ENCODE assay signal across 16 cellular contexts in the genomic region with DNA sequence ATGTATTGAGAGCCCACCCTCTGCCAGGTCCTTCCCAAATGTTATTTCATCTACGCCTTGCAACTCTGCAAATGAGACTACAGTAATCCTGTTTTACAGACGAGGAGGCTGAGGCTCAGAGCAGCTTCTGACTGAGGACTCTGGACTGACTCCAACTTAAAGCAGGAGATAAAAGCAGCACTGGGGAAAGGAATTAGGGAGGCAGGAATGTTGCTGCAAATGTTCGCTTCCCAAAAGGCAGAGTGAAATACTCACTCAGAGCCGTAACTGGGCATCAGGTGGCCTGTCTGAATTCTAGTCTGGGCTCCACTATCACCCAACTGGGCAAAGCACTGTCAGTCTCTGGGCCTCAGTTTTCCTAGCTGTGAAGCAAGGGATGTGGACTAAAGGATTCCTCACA.
DNase-seq lines count a peak whose midpoint lies in the region; ATAC-seq and TF ChIP-seq lines count a peak whose summit lies in the region.
"Had no signal": no experiment of that assay in that cellular context is flagged by ENCODE, and none has a peak within 500 bp of the region (broad histone marks: within the 10 kb centered on the region; RNA-seq: fewer than 3 reads in every experiment).

No MANE protein-coding gene starts in this region.

- H3K27ac ChIP-seq in right cardiac atrium (ENCODE audit: low read length) = no peak overlapping the region
- no peak overlapping the region for H3K27ac ChIP-seq in trophoblast cell (ENCODE audit: low read depth, low read length)
- H3K27ac ChIP-seq: BLaER1 had no signal

- intact Hi-C loops in right cardiac atrium (cut with DNase I) (no loop called here), left ventricle myocardium superior (cut with micrococcal nuclease) (no loop called here)

- peaks cover 4% of the 10 kb centered on the region for H3K79me1 ChIP-seq in trophoblast cell (ENCODE audit: low read length)

- no peak overlapping the region for H2AK5ac ChIP-seq in trophoblast cell (ENCODE audit: low read length)

- no peak overlapping the region for H3K9ac ChIP-seq in trophoblast cell (ENCODE audit: low read length)
- H3K9ac ChIP-seq: BLaER1 had no signal

- H3K14ac ChIP-seq in trophoblast cell (ENCODE audit: low read length) = no peak overlapping the region

- no peak for DNase-seq in right cardiac atrium
- no peak for DNase-seq in left ventricle myocardium superior
- peak; percentile 22 for DNase-seq in choroid plexus epithelial cell (ENCODE audit: low read depth)
- DNase-seq in iris pigment epithelial cell (ENCODE audit: low read depth) = peak; percentile 7
- DNase-seq in trophoblast cell = no peak
- no peak for DNase-seq in stimulated activated CD4-positive, alpha-beta T cell treated with anti-CD3 and anti-CD28 coated beads, Interleukin-2, amount 100 ng/mL, for 48 hours
- DNase-seq: EL, MG63, NCI-H1092, NCI-H526 treated with DMSO at 0.1 percent for 48 hours, RPMI8226, SIG-M5 had no signal

- no peaks in the 10 kb centered on the region for H3K79me2 ChIP-seq in trophoblast cell (ENCODE audit: control insufficient read depth, insufficient read depth, low read length, poor library complexity)

- H3K18ac ChIP-seq in trophoblast cell (ENCODE audit: low read length) = no peak overlapping the region

- no peak overlapping the region for H4K12ac ChIP-seq in trophoblast cell (ENCODE audit: low read depth, low read length)

- H3K27me3 ChIP-seq in right cardiac atrium (ENCODE audit: control insufficient read depth, insufficient read depth) (no peaks in the 10 kb centered on the region), trophoblast cell (ENCODE audit: insufficient read depth, low read length) (no peaks in the 10 kb centered on the region)
- H3K27me3 ChIP-seq: BLaER1, MG63 had no signal

- H3K9me3 ChIP-seq in right cardiac atrium (ENCODE audit: control insufficient read depth, low read length) = no peaks in the 10 kb centered on the region
- H3K9me3 ChIP-seq in trophoblast cell (ENCODE audit: insufficient read depth, low read depth, low read length) = no peaks in the 10 kb centered on the region
- H3K9me3 ChIP-seq: BLaER1, HAP-1, MG63 had no signal

- H3K23ac ChIP-seq in trophoblast cell (ENCODE audit: low read length) = no peak overlapping the region

- H3K36me3 ChIP-seq in trophoblast cell (ENCODE audit: control insufficient read depth in 1 of 2, insufficient read depth in 2 of 2, low read length in 2 of 2) = no peaks in the 10 kb centered on the region
- H3K36me3 ChIP-seq: BLaER1, HAP-1, MG63 had no signal

- no peak overlapping the region for H4K91ac ChIP-seq in trophoblast cell (ENCODE audit: low read depth, low read length)

- ATAC-seq in right cardiac atrium (peak; percentile 54 to 55), left ventricle myocardium superior (no peak), HG03469 (IDR thresholded peaks at IDR 0.05; ENCODE audit: unreplicated experiment) (no peak), HG03571 (IDR thresholded peaks at IDR 0.05; ENCODE audit: unreplicated experiment) (no peak)

- no peak overlapping the region for H3K4me2 ChIP-seq in trophoblast cell (ENCODE audit: low read length)
- H3K4me2 ChIP-seq: BLaER1 had no signal

- no peak overlapping the region for H3K4ac ChIP-seq in trophoblast cell (ENCODE audit: low read depth, low read length)

- no peak overlapping the region for H2BK120ac ChIP-seq in trophoblast cell (ENCODE audit: insufficient read depth, low read length, poor library complexity)

- H2BK5ac ChIP-seq in trophoblast cell (ENCODE audit: low read depth, low read length, poor library complexity) = no peak overlapping the region

- WGBS in right cardiac atrium = 42% methylated on average over 4 of the region's 4 CpGs
- no CpG with 5 or more reads among the region's 4 CpGs for WGBS in trophoblast cell (ENCODE audit: extremely low coverage, insufficient coverage, insufficient read length)

- TF ChIP-seq CTCF in choroid plexus epithelial cell (conservative IDR thresholded peaks at IDR 0.05; ENCODE audit: low read depth, low read length) = no peak

- H2BK12ac ChIP-seq in trophoblast cell (ENCODE audit: low read length) = no peak overlapping the region

- no peak overlapping the region for H2AFZ ChIP-seq in trophoblast cell (ENCODE audit: insufficient read depth, low read length, poor library complexity)

- H3K4me3 ChIP-seq in right cardiac atrium (ENCODE audit: low read length) = no peak overlapping the region
- H3K4me3 ChIP-seq in choroid plexus epithelial cell (ENCODE audit: low read depth, low read length) = no peak overlapping the region
- H3K4me3 ChIP-seq in trophoblast cell (ENCODE audit: low read depth, low read length) = no peak overlapping the region
- H3K4me3 ChIP-seq: BLaER1, HAP-1, MG63 had no signal

- H3K4me1 ChIP-seq in right cardiac atrium (ENCODE audit: control insufficient read depth, insufficient read depth, low read length) (peaks cover 2% of the 10 kb centered on the region), trophoblast cell (ENCODE audit: control insufficient read depth in 1 of 2, insufficient read depth in 2 of 2, low read length in 2 of 2) (peaks cover 2 to 7% of the 10 kb centered on the region in 2 experiments)
- H3K4me1 ChIP-seq: BLaER1, HAP-1 had no signal

- no peak overlapping the region for H4K8ac ChIP-seq in trophoblast cell (ENCODE audit: low read depth, low read length)

Comparison
In these comparisons a context has a peak if more than half of its experiments do, and no peak if none do; other contexts are left out.
1. ATAC-seq: peak in right cardiac atrium (2 of 2); none in left ventricle myocardium superior (single experiment), HG03469 (single experiment) and HG03571 (single experiment).
2. DNase-seq: peak in choroid plexus epithelial cell (single experiment) and iris pigment epithelial cell (single experiment); none in right cardiac atrium (0 of 3), left ventricle myocardium superior (single experiment), trophoblast cell (0 of 2) and stimulated activated CD4-positive, alpha-beta T cell treated with anti-CD3 and anti-CD28 coated beads, Interleukin-2, amount 100 ng/mL, for 48 hours (0 of 2).